In genomic region chr3:8201886-8202285, GRCh38 we compare ENCODE assay signal across 19 cellular contexts.
DNase-seq lines count a peak whose midpoint lies in the region; ATAC-seq and TF ChIP-seq lines count a peak whose summit lies in the region.
"Had no signal": no experiment of that assay in that cellular context is flagged by ENCODE, and none has a peak within 500 bp of the region (broad histone marks: within the 10 kb centered on the region; RNA-seq: fewer than 3 reads in every experiment).

No MANE protein-coding gene starts in this region.

- no peak for TF ChIP-seq CTCF in PC-3 (conservative IDR thresholded peaks at IDR 0.05; ENCODE audit: low read depth, low read length)
- no peak for TF ChIP-seq CTCF in fibroblast of pulmonary artery (IDR thresholded peaks at IDR 0.05; ENCODE audit: low read length, missing control alignments)
- no peak for TF ChIP-seq CTCF in WTC11 (IDR thresholded peaks at IDR 0.05)

- no peak overlapping the region for H3K4me3 Mint-ChIP-seq in WTC11
- H3K4me3 Mint-ChIP-seq: activated CD4-positive, alpha-beta T cell treated with anti-CD3 and anti-CD28 coated beads, Interleukin-2, amount 10 ng/mL, durations not matched to agents 7 days and 5 days had no signal

- no peak overlapping the region for H2AFZ ChIP-seq in PC-3 (ENCODE audit: low read length)

- no peaks in the 10 kb centered on the region for H3K36me3 Mint-ChIP-seq in WTC11

- H3K4me1 Mint-ChIP-seq in WTC11: peaks cover 13% of the 10 kb centered on the region
- H3K4me1 Mint-ChIP-seq: activated CD4-positive, alpha-beta T cell treated with anti-CD3 and anti-CD28 coated beads, Interleukin-2, amount 10 ng/mL, durations not matched to agents 7 days and 5 days had no signal

- ATAC-seq in PC-3 (no peak), WTC11 (no peak), HG02885 (IDR thresholded peaks at IDR 0.05; ENCODE audit: poor library complexity, unreplicated experiment) (no peak), HG03565 (IDR thresholded peaks at IDR 0.05; ENCODE audit: unreplicated experiment) (no peak)
- ATAC-seq: left colon had no signal

- no peaks in the 10 kb centered on the region for H3K79me2 ChIP-seq in PC-3 (ENCODE audit: low read length)

- no peak overlapping the region for H3K4me2 ChIP-seq in PC-3 (ENCODE audit: low read length)

- H3K27ac Mint-ChIP-seq in WTC11: no peak overlapping the region
- H3K27ac Mint-ChIP-seq: activated CD4-positive, alpha-beta T cell treated with anti-CD3 and anti-CD28 coated beads, Interleukin-2, amount 10 ng/mL, durations not matched to agents 7 days and 5 days had no signal

- intact Hi-C loops in PC-3 (cut with micrococcal nuclease): no loop called here

- H3K9me3 ChIP-seq in PC-3 (ENCODE audit: low read length): no peaks in the 10 kb centered on the region
- H3K9me3 ChIP-seq: colonic mucosa, vagina had no signal

- no peak overlapping the region for H3K9ac ChIP-seq in PC-3 (ENCODE audit: low read length)

- CTCF ChIA-PET in PC-3 (lab: Charles Lee) (no interaction called here), WTC11 (lab: Charles Lee) (no interaction called here)

- H3K9me3 Mint-ChIP-seq in WTC11: 0 out of 2 replicates have a peak, but pooled peaks cover 4% of the 10 kb centered on the region
- H3K9me3 Mint-ChIP-seq: activated CD4-positive, alpha-beta T cell treated with anti-CD3 and anti-CD28 coated beads, Interleukin-2, amount 10 ng/mL, durations not matched to agents 7 days and 5 days had no signal

- no peak overlapping the region for H3K27ac ChIP-seq in PC-3 (ENCODE audit: low read length)
- H3K27ac ChIP-seq: colonic mucosa, vagina had no signal

- DNase-seq in HK-2 (ENCODE audit: unreplicated experiment) (peak; percentile 1), PC-3 (peak; percentile 26), fibroblast of pulmonary artery (ENCODE audit: low read depth) (peak; percentile 17), renal cortical epithelial cell (ENCODE audit: low read depth) (peak; percentile 61), WTC11 (ENCODE audit: low spot score) (no peak)
- DNase-seq: activated CD4-positive, alpha-beta T cell treated with anti-CD3 and anti-CD28 coated beads, Interleukin-2, amount 10 ng/mL, durations not matched to agents 7 days and 5 days; activated naive CD4-positive, alpha-beta T cell; activated T-cell treated with anti-CD3 and anti-CD28 coated beads for 4 hours; anterior cingulate cortex; colonic mucosa; COR-L47; KBM-7; left colon; NCI-H1048; nucleus accumbens; stimulated activated CD4-positive, alpha-beta T cell treated with anti-CD3 and anti-CD28 coated beads, Interleukin-2, amount 100 ng/mL, for 48 hours had no signal

- H3K27me3 ChIP-seq in PC-3 (ENCODE audit: low read length): peaks cover 21% of the 10 kb centered on the region
- H3K27me3 ChIP-seq: colonic mucosa, vagina had no signal

- no TSS peak for BruUV-seq in PC-3 (replicated peaks; lab: Mats Ljungman, UMichigan)

- no peaks in the 10 kb centered on the region for H3K9me2 ChIP-seq in PC-3 (replicated peaks; ENCODE audit: low read length)

- H3K4me3 ChIP-seq in PC-3 (ENCODE audit: low read length): no peak overlapping the region
- H3K4me3 ChIP-seq in fibroblast of pulmonary artery (replicated peaks; ENCODE audit: low read depth, low read length): no peak overlapping the region
- H3K4me3 ChIP-seq: colonic mucosa, vagina had no signal

- H3K4me1 ChIP-seq in PC-3 (ENCODE audit: insufficient read depth, low read length): no peaks in the 10 kb centered on the region
- H3K4me1 ChIP-seq: colonic mucosa, vagina had no signal

- H4K20me1 ChIP-seq in PC-3 (ENCODE audit: low read length): no peaks in the 10 kb centered on the region

- POLR2A ChIA-PET in PC-3 (lab: Charles Lee; ENCODE audit: unreplicated experiment) (no interaction called here), WTC11 (lab: Charles Lee) (no interaction called here)

- H3K27me3 Mint-ChIP-seq in WTC11 (ENCODE audit: low read depth): no peaks in the 10 kb centered on the region
- H3K27me3 Mint-ChIP-seq: activated CD4-positive, alpha-beta T cell treated with anti-CD3 and anti-CD28 coated beads, Interleukin-2, amount 10 ng/mL, durations not matched to agents 7 days and 5 days had no signal

- H3F3A ChIP-seq in PC-3 (ENCODE audit: low read length, unreplicated experiment): no peaks in the 10 kb centered on the region

- H3K36me3 ChIP-seq in PC-3 (ENCODE audit: low read depth, low read length): no peaks in the 10 kb centered on the region
- H3K36me3 ChIP-seq: colonic mucosa, vagina had no signal

TF ChIP-seq in WTC11, 78 proteins besides CTCF, POLR2A, EP300 and RAD21:
- TF ChIP-seq JUN (CRISPR knock-in tag; IDR thresholded peaks at IDR 0.05) (no peak), NFATC4 (CRISPR knock-in tag; IDR thresholded peaks at IDR 0.05) (no peak), IRF2 (CRISPR knock-in tag; IDR thresholded peaks at IDR 0.05; ENCODE audit: borderline replicate concordance, low read depth) (no peak), FOXK1 (CRISPR knock-in tag; IDR thresholded peaks at IDR 0.05) (no peak), ZBTB43 (CRISPR knock-in tag; IDR thresholded peaks at IDR 0.05) (no peak), FOXP1 (CRISPR knock-in tag; IDR thresholded peaks at IDR 0.05; ENCODE audit: borderline replicate concordance) (no peak), ATF1 (CRISPR knock-in tag; IDR thresholded peaks at IDR 0.05) (no peak), ZNF416 (CRISPR knock-in tag; IDR thresholded peaks at IDR 0.05) (no peak), SMAD4 (CRISPR knock-in tag; IDR thresholded peaks at IDR 0.05) (no peak), SP1 (CRISPR knock-in tag; conservative IDR thresholded peaks at IDR 0.05) (no peak), TCF7 (CRISPR knock-in tag; IDR thresholded peaks at IDR 0.05; ENCODE audit: low read depth) (no peak), KAT7 (CRISPR knock-in tag; IDR thresholded peaks at IDR 0.05; ENCODE audit: borderline replicate concordance) (no peak), ZNF219 (CRISPR knock-in tag; IDR thresholded peaks at IDR 0.05; ENCODE audit: borderline replicate concordance) (no peak), CBFB (CRISPR knock-in tag; IDR thresholded peaks at IDR 0.05; ENCODE audit: low read depth) (no peak), ZNF317 (CRISPR knock-in tag; IDR thresholded peaks at IDR 0.05; ENCODE audit: borderline replicate concordance, low read depth) (no peak), CREB1 (CRISPR knock-in tag; IDR thresholded peaks at IDR 0.05) (no peak)
- TF ChIP-seq, protein P1, sequence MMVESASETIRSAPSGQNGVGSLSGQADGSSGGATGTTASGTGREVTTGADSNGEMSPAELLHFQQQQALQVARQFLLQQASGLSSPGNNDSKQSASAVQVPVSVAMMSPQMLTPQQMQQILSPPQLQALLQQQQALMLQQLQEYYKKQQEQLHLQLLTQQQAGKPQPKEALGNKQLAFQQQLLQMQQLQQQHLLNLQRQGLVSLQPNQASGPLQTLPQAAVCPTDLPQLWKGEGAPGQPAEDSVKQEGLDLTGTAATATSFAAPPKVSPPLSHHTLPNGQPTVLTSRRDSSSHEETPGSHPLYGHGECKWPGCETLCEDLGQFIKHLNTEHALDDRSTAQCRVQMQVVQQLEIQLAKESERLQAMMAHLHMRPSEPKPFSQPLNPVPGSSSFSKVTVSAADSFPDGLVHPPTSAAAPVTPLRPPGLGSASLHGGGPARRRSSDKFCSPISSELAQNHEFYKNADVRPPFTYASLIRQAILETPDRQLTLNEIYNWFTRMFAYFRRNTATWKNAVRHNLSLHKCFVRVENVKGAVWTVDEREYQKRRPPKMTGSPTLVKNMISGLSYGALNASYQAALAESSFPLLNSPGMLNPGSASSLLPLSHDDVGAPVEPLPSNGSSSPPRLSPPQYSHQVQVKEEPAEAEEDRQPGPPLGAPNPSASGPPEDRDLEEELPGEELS (CRISPR knock-in tag; IDR thresholded peaks at IDR 0.05): no peak
- TF ChIP-seq, protein P2, sequence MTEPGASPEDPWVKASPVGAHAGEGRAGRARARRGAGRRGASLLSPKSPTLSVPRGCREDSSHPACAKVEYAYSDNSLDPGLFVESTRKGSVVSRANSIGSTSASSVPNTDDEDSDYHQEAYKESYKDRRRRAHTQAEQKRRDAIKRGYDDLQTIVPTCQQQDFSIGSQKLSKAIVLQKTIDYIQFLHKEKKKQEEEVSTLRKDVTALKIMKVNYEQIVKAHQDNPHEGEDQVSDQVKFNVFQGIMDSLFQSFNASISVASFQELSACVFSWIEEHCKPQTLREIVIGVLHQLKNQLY (CRISPR knock-in tag; IDR thresholded peaks at IDR 0.05): no peak
